In genomic region chr14:103854822-103855733, GRCh38 we compare ENCODE assay signal across 1 cellular context.
TF ChIP-seq lines count a peak whose summit lies in the region.

No MANE protein-coding gene starts in this region.

TF ChIP-seq in HepG2, 621 proteins besides CTCF, POLR2A, EP300 and RAD21 (continued from another document and continues in another):
- TF ChIP-seq UBTF (CRISPR knock-in tag; IDR thresholded peaks at IDR 0.05): peak; percentile 49; the same call in 1 of the 2 replicates
- no peak for TF ChIP-seq KMT2A (CRISPR knock-in tag; IDR thresholded peaks at IDR 0.05)
- peak; percentile 39; the same call in 1 of the 2 replicates for TF ChIP-seq GATAD1 (CRISPR knock-in tag; IDR thresholded peaks at IDR 0.05)
- TF ChIP-seq SAP130 (CRISPR knock-in tag; IDR thresholded peaks at IDR 0.05; ENCODE audit: low read depth): peak; percentile 60
- no peak for TF ChIP-seq ZNF343 (CRISPR knock-in tag; IDR thresholded peaks at IDR 0.05)
- TF ChIP-seq ZNF543 (CRISPR knock-in tag; IDR thresholded peaks at IDR 0.05): peak; percentile 80
- no peak for TF ChIP-seq LCORL (IDR thresholded peaks at IDR 0.05)
- peak; percentile 48 for TF ChIP-seq LCORL (CRISPR knock-in tag; IDR thresholded peaks at IDR 0.05)
- peak; percentile 23; the same call in 1 of the 2 replicates for TF ChIP-seq RARA (CRISPR knock-in tag; IDR thresholded peaks at IDR 0.05)
- peak; percentile 71; the same call in 1 of the 2 replicates for TF ChIP-seq ZBTB38 (CRISPR knock-in tag; IDR thresholded peaks at IDR 0.05)
- no peak for TF ChIP-seq RFX1 (IDR thresholded peaks at IDR 0.05)
- TF ChIP-seq HHEX (CRISPR knock-in tag; IDR thresholded peaks at IDR 0.05): no peak
- peak; percentile 37; the same call in 1 of the 2 replicates for TF ChIP-seq ZNF563 (CRISPR knock-in tag; IDR thresholded peaks at IDR 0.05)
- TF ChIP-seq ZNF614 (CRISPR knock-in tag; IDR thresholded peaks at IDR 0.05; ENCODE audit: borderline replicate concordance): no peak
- no peak for TF ChIP-seq RBM22 (optimal IDR thresholded peaks at IDR 0.05; ENCODE audit: low read length)
- TF ChIP-seq ZMYM4 (CRISPR knock-in tag; IDR thresholded peaks at IDR 0.05): peak; percentile 23; the same call in 1 of the 2 replicates
- TF ChIP-seq ZNF292 (CRISPR knock-in tag; IDR thresholded peaks at IDR 0.05; ENCODE audit: borderline replicate concordance, low read depth): 0 out of 2 replicates have a peak, but pooled peaks have one; percentile 16
- peak; percentile 98 for TF ChIP-seq ZNF121 (CRISPR knock-in tag; IDR thresholded peaks at IDR 0.05)
- peak; percentile 65 for TF ChIP-seq YEATS4 (CRISPR knock-in tag; IDR thresholded peaks at IDR 0.05; ENCODE audit: borderline replicate concordance)
- TF ChIP-seq PCBP1 (IDR thresholded peaks at IDR 0.05; ENCODE audit: borderline replicate concordance, low read depth, low read length): peak; percentile 86; the same call in 1 of the 2 replicates
- TF ChIP-seq BCL6 (CRISPR knock-in tag; IDR thresholded peaks at IDR 0.05): no peak
- TF ChIP-seq ETV5 (CRISPR knock-in tag; IDR thresholded peaks at IDR 0.05; ENCODE audit: borderline replicate concordance): peak; percentile 74; the same call in 1 of the 2 replicates
- peak; percentile 87; the same call in 1 of the 2 replicates for TF ChIP-seq KAT7 (CRISPR knock-in tag; IDR thresholded peaks at IDR 0.05; ENCODE audit: borderline replicate concordance)
- TF ChIP-seq ZNF382 (CRISPR knock-in tag; IDR thresholded peaks at IDR 0.05; ENCODE audit: borderline replicate concordance): no peak
- no peak for TF ChIP-seq FOXP1 (IDR thresholded peaks at IDR 0.05)
- no peak; the same call in 1 of the 2 replicates for TF ChIP-seq FOXP1 (CRISPR knock-in tag; IDR thresholded peaks at IDR 0.05)
- TF ChIP-seq POLR2G (IDR thresholded peaks at IDR 0.05; ENCODE audit: low read depth, low read length): peak; percentile 71
- peak; percentile 66 for TF ChIP-seq PHF8 (CRISPR knock-in tag; IDR thresholded peaks at IDR 0.05)
- TF ChIP-seq GABPB1 (CRISPR knock-in tag; IDR thresholded peaks at IDR 0.05): peak; percentile 58
- TF ChIP-seq ZNF274 (CRISPR knock-in tag; IDR thresholded peaks at IDR 0.05): 0 out of 2 replicates have a peak, but pooled peaks have one; percentile 43
- TF ChIP-seq DZIP1 (CRISPR knock-in tag; IDR thresholded peaks at IDR 0.05): no peak
- TF ChIP-seq SSRP1 (CRISPR knock-in tag; IDR thresholded peaks at IDR 0.05): no peak
- no peak for TF ChIP-seq TCF12 (IDR thresholded peaks at IDR 0.05)
- TF ChIP-seq TCF12 (CRISPR knock-in tag; IDR thresholded peaks at IDR 0.05): no peak
- TF ChIP-seq DR1 (CRISPR knock-in tag; IDR thresholded peaks at IDR 0.05): 0 out of 2 replicates have a peak, but pooled peaks have one; percentile 14
- TF ChIP-seq NFKB2 (CRISPR knock-in tag; IDR thresholded peaks at IDR 0.05; ENCODE audit: borderline replicate concordance): peak; percentile 78; the same call in 1 of the 2 replicates
- TF ChIP-seq TARDBP (CRISPR knock-in tag; IDR thresholded peaks at IDR 0.05): peak; percentile 39; the same call in 1 of the 2 replicates
- TF ChIP-seq ZNF660 (CRISPR knock-in tag; IDR thresholded peaks at IDR 0.05; ENCODE audit: borderline replicate concordance, low read depth): peak; percentile 15; the same call in 1 of the 2 replicates
- 0 out of 2 replicates have a peak, but pooled peaks have one; percentile 3 for TF ChIP-seq PITX1 (CRISPR knock-in tag; IDR thresholded peaks at IDR 0.05)
- peak; percentile 30; the same call in 1 of the 2 replicates for TF ChIP-seq CSRNP1 (CRISPR knock-in tag; IDR thresholded peaks at IDR 0.05)
- no peak for TF ChIP-seq ZUFSP (CRISPR knock-in tag; IDR thresholded peaks at IDR 0.05; ENCODE audit: borderline replicate concordance)
- peak; percentile 92 for TF ChIP-seq ZFY (CRISPR knock-in tag; IDR thresholded peaks at IDR 0.05)
- TF ChIP-seq HOXA7 (CRISPR knock-in tag; IDR thresholded peaks at IDR 0.05): no peak
- TF ChIP-seq HINFP (CRISPR knock-in tag; IDR thresholded peaks at IDR 0.05; ENCODE audit: low read depth): no peak
- peak; percentile 31; the same call in 1 of the 3 replicates for TF ChIP-seq MXI1 (IDR thresholded peaks at IDR 0.05; ENCODE audit: borderline replicate concordance, low read depth, low read length)
- TF ChIP-seq ZNF503 (CRISPR knock-in tag; IDR thresholded peaks at IDR 0.05): no peak
- 0 out of 2 replicates have a peak, but pooled peaks have one; percentile 22 for TF ChIP-seq SIN3A (IDR thresholded peaks at IDR 0.05; ENCODE audit: borderline replicate concordance, low read depth, low read length)
- 0 out of 2 replicates have a peak, but pooled peaks have one; percentile 36 for TF ChIP-seq ZNF747 (CRISPR knock-in tag; IDR thresholded peaks at IDR 0.05; ENCODE audit: borderline replicate concordance)
- no peak for TF ChIP-seq MLXIP (CRISPR knock-in tag; IDR thresholded peaks at IDR 0.05; ENCODE audit: borderline replicate concordance)
- peak; percentile 73; the same call in 1 of the 2 replicates for TF ChIP-seq NCOA1 (CRISPR knock-in tag; IDR thresholded peaks at IDR 0.05)
- TF ChIP-seq MTA1 (CRISPR knock-in tag; IDR thresholded peaks at IDR 0.05; ENCODE audit: borderline replicate concordance): 0 out of 2 replicates have a peak, but pooled peaks have one; percentile 66
